8 cellular contexts compared by ENCODE assay signal in the genomic region with DNA sequence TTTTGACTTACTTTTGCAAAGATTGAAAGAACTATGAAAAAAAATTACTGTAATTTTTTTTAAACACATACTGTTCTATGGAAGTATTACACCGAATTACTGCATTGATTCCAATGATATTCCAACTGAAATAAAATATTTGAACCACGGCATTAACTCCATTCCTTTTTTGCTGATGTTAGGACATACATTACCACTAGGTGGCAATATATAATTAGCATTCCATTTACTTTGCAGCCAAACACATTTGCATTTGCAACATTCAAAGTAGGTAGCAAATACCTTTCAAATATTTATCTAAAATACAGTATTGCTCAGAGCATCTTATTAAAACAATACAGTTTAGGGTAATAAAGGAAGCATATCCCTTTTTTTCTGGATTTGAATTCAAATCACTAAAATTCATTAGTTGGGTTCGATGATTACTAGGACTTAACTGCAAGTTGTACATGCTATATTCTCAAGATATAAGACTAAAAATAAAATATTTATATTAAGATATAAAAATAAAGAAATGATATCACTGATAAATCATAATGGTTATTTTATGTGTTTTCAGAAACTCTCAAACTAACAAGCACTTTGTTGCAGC. TPM values are rescaled to one million over a fixed set of nuclear protein-coding genes. Genes with fewer than 3 reads are reported as not detected.
DNase-seq lines count a peak whose midpoint lies in the region; ATAC-seq, FAIRE-seq and TF ChIP-seq lines count a peak whose summit lies in the region.

No MANE protein-coding gene starts in this region.

- no peaks in the 10 kb centered on the region for H3K4me1 ChIP-seq in A549
- H3K4me1 ChIP-seq in kidney (ENCODE audit: control insufficient read depth in 1 of 2, insufficient read depth in 1 of 2, low read depth in 1 of 2, low read length in 2 of 2) = no peaks in the 10 kb centered on the region

- H3K9ac ChIP-seq in kidney (ENCODE audit: low read length in 2 of 2) = no peak overlapping the region

- in situ Hi-C loops in KBM-7 (cut with MboI; ENCODE audit: low pct_unique_long_range_greater_than_20kb, low sequenced_read_pairs) = no loop called here

- CTCF ChIA-PET in A549 (lab: Yijun Ruan, JAX) = no interaction called here

- DNase-seq in A549 (ENCODE audit: low read depth in 1 of 2, low spot score in 1 of 2) (peak; percentile 6 to 8), KBM-7 (peak; percentile 37), kidney (no peak)
- no peak for DNase-seq in effector CD8-positive, alpha-beta T cell (lab: John Stamatoyannopoulos, UW)

- no peak for FAIRE-seq in A549 (lab: Jason Lieb, UNC)
- FAIRE-seq in kidney (lab: Jason Lieb, UNC) = peak; percentile 91

- TF ChIP-seq CTCF in A549 (IDR thresholded peaks at IDR 0.05) = peak; percentile 69
- peak; percentile 27; the same call in 1 of the 2 replicates for TF ChIP-seq CTCF in GM12874 (IDR thresholded peaks at IDR 0.05; ENCODE audit: insufficient read depth, low read depth, low read length)
- peak; percentile 16; the same call in 1 of the 2 replicates for TF ChIP-seq CTCF in WI38 (IDR thresholded peaks at IDR 0.05; ENCODE audit: low read depth, low read length)
- peak; percentile 43 for TF ChIP-seq CTCF in kidney (IDR thresholded peaks at IDR 0.05; ENCODE audit: borderline replicate concordance, extremely low read depth, insufficient read depth)

- peaks cover 0 to 10% of the 10 kb centered on the region in 2 donors for H3K36me3 ChIP-seq in kidney (ENCODE audit: control insufficient read depth in 1 of 2, insufficient read depth in 2 of 2, low read length in 2 of 2)

- 35% methylated on average over 3 of the region's 3 CpGs for WGBS in A549 (ENCODE audit: missing lambda C conversion rate)

- no peak overlapping the region for H3K4me3 ChIP-seq in A549
- H3K4me3 ChIP-seq in WI38 (ENCODE audit: low read depth, low read length) = no peak overlapping the region
- H3K4me3 ChIP-seq in kidney (ENCODE audit: low read length in 2 of 2) = no peak overlapping the region

- peak; percentile 55 to 57; a peak in 4 of 5 replicates for TF ChIP-seq RAD21 in A549 (conservative IDR thresholded peaks at IDR 0.05 in 1 of 2, IDR thresholded peaks at IDR 0.05 in 1 of 2)

- H3K4me2 ChIP-seq in A549 = no peak overlapping the region

- no peak for TF ChIP-seq POLR2A in A549 (IDR thresholded peaks at IDR 0.05; ENCODE audit: low read length)

- POLR2A ChIA-PET in A549 (lab: Yijun Ruan, JAX) = no interaction called here

- intact Hi-C loops in kidney (cut with DNase I) = no loop called here

- H3K9me3 ChIP-seq in A549 = peaks cover 11% of the 10 kb centered on the region; the same call in 2 of the 3 replicates
- H3K9me3 ChIP-seq in kidney (ENCODE audit: control insufficient read depth in 1 of 2, low read length in 2 of 2) = peaks cover 0 to 5% of the 10 kb centered on the region in 2 donors

- ATAC-seq in A549 = no peak
- ATAC-seq in HG03521 (IDR thresholded peaks at IDR 0.05; ENCODE audit: unreplicated experiment) = no peak
- no peak for ATAC-seq in HG03139 (IDR thresholded peaks at IDR 0.05; ENCODE audit: unreplicated experiment)

- no peak for TF ChIP-seq EP300 in A549 (IDR thresholded peaks at IDR 0.05)

- no peak overlapping the region for H3K27ac ChIP-seq in A549
- H3K27ac ChIP-seq in kidney (ENCODE audit: low read depth in 2 of 2, low read length in 2 of 2) = no peak overlapping the region

TF ChIP-seq in A549, 52 proteins besides CTCF, POLR2A, EP300 and RAD21:
- no peak for TF ChIP-seq POLR2AphosphoS2 (conservative IDR thresholded peaks at IDR 0.05; ENCODE audit: low read length)
- TF ChIP-seq, protein P1, sequence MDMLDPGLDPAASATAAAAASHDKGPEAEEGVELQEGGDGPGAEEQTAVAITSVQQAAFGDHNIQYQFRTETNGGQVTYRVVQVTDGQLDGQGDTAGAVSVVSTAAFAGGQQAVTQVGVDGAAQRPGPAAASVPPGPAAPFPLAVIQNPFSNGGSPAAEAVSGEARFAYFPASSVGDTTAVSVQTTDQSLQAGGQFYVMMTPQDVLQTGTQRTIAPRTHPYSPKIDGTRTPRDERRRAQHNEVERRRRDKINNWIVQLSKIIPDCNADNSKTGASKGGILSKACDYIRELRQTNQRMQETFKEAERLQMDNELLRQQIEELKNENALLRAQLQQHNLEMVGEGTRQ (IDR thresholded peaks at IDR 0.05) = no peak
- no peak for TF ChIP-seq GATA3 (IDR thresholded peaks at IDR 0.05; ENCODE audit: borderline replicate concordance)
- TF ChIP-seq RCOR1 (IDR thresholded peaks at IDR 0.05; ENCODE audit: low read depth, low read length) = no peak
- TF ChIP-seq MAFK (IDR thresholded peaks at IDR 0.05; ENCODE audit: partially characterized antibody) = peak; percentile 55
- TF ChIP-seq SMC3 (IDR thresholded peaks at IDR 0.05) = 0 out of 3 replicates have a peak, but pooled peaks have one; percentile 31
- TF ChIP-seq CBX2 (IDR thresholded peaks at IDR 0.05; ENCODE audit: borderline replicate concordance, low read depth) = no peak

RNA-seq across cellular contexts. Expression of a gene that starts 31.3 kb away (rescaled TPM):
- 83.7 and 90.4 TPM in 2 replicates for polyA plus RNA-seq in A549 (2011; rRNA removed)
- polyA plus RNA-seq in A549 (2012; cell fraction: cytosol; rRNA removed) = 20.6 and 25.8 TPM in 2 replicates
- polyA plus RNA-seq in A549 (2012; cell fraction: nucleus; rRNA removed) = 14.7 and 20.1 TPM in 2 replicates
- 26.7 to 30.1 TPM (median 28.1 TPM) in 3 replicates for polyA plus RNA-seq in A549 (2017; fragmentation: RNase III; extraction: RNeasy Plus Mini Kit Qiagen cat#74134 plus additional on column Dnase treatment)
- polyA minus RNA-seq in A549 (2011; rRNA and poly(A)+ RNA removed) = 86.8 and 113 TPM in 2 replicates
- total RNA-seq in kidney = 47.4 TPM
- 28.0 TPM for polyA plus RNA-seq in kidney (ENCODE audit: insufficient read depth, low read depth, low replicate concordance)

Comparison
In these comparisons a context has a peak if more than half of its experiments do, and no peak if none do; other contexts are left out.
1. DNase-seq: peak in A549 (2 of 2) and KBM-7 (single experiment); none in kidney (single experiment) and effector CD8-positive, alpha-beta T cell (single experiment).
2. CTCF ChIP-seq: peak in every context shown above with its lines; median percentile 69 in A549; 43 in kidney; 27 in GM12874; 16 in WI38.